In the genomic region with DNA sequence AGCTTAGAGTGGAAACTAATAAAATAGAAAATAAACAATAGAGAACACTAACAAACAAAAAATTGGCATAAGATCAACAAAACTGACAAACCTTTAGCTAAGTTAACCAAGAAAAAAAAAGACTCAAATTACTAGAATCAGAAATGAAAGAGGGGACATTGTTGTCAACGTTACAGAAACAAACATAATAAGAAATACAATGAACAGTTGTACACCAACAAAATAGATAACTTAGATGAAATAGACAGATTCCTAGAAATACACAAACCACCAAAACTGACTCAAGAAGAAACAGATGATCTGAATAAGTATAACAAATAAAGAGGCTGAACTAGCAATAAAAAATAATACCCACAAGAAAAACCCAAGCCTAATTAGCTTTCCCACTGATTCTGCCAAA, we compare ENCODE assay signal across 1 cellular context.
TF ChIP-seq lines count a peak whose summit lies in the region.

No MANE protein-coding gene starts in this region.

TF ChIP-seq in K562, 482 proteins besides CTCF, POLR2A, EP300 and RAD21:
- TF ChIP-seq, protein P1, sequence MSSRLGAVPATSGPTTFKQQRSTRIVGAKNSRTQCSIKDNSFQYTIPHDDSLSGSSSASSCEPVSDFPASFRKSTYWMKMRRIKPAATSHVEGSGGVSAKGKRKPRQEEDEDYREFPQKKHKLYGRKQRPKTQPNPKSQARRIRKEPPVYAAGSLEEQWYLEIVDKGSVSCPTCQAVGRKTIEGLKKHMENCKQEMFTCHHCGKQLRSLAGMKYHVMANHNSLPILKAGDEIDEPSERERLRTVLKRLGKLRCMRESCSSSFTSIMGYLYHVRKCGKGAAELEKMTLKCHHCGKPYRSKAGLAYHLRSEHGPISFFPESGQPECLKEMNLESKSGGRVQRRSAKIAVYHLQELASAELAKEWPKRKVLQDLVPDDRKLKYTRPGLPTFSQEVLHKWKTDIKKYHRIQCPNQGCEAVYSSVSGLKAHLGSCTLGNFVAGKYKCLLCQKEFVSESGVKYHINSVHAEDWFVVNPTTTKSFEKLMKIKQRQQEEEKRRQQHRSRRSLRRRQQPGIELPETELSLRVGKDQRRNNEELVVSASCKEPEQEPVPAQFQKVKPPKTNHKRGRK (tag; IDR thresholded peaks at IDR 0.05): peak; percentile 49; the same call in 1 of the 2 replicates
- TF ChIP-seq NR2C2 (CRISPR knock-in tag; IDR thresholded peaks at IDR 0.05) (no peak), NR2C2 (tag; IDR thresholded peaks at IDR 0.05) (no peak)
